ENCODE assay signal across 1 cellular context in genomic region chr15:40108855-40109735, GRCh38.
TF ChIP-seq lines count a peak whose summit lies in the region.

Gene BMF (minus strand): TSS chr15:40108879. CDS start chr15:40106086, 2,793 bp downstream.

TF ChIP-seq in HepG2, 621 proteins besides CTCF, POLR2A, EP300 and RAD21 (continued from another document):
- TF ChIP-seq, protein P1, sequence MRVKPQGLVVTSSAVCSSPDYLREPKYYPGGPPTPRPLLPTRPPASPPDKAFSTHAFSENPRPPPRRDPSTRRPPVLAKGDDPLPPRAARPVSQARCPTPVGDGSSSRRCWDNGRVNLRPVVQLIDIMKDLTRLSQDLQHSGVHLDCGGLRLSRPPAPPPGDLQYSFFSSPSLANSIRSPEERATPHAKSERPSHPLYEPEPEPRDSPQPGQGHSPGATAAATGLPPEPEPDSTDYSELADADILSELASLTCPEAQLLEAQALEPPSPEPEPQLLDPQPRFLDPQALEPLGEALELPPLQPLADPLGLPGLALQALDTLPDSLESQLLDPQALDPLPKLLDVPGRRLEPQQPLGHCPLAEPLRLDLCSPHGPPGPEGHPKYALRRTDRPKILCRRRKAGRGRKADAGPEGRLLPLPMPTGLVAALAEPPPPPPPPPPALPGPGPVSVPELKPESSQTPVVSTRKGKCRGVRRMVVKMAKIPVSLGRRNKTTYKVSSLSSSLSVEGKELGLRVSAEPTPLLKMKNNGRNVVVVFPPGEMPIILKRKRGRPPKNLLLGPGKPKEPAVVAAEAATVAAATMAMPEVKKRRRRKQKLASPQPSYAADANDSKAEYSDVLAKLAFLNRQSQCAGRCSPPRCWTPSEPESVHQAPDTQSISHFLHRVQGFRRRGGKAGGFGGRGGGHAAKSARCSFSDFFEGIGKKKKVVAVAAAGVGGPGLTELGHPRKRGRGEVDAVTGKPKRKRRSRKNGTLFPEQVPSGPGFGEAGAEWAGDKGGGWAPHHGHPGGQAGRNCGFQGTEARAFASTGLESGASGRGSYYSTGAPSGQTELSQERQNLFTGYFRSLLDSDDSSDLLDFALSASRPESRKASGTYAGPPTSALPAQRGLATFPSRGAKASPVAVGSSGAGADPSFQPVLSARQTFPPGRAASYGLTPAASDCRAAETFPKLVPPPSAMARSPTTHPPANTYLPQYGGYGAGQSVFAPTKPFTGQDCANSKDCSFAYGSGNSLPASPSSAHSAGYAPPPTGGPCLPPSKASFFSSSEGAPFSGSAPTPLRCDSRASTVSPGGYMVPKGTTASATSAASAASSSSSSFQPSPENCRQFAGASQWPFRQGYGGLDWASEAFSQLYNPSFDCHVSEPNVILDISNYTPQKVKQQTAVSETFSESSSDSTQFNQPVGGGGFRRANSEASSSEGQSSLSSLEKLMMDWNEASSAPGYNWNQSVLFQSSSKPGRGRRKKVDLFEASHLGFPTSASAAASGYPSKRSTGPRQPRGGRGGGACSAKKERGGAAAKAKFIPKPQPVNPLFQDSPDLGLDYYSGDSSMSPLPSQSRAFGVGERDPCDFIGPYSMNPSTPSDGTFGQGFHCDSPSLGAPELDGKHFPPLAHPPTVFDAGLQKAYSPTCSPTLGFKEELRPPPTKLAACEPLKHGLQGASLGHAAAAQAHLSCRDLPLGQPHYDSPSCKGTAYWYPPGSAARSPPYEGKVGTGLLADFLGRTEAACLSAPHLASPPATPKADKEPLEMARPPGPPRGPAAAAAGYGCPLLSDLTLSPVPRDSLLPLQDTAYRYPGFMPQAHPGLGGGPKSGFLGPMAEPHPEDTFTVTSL (CRISPR knock-in tag; IDR thresholded peaks at IDR 0.05; ENCODE audit: borderline replicate concordance) = no peak
- TF ChIP-seq MAFF (IDR thresholded peaks at IDR 0.05; ENCODE audit: low read depth, low read length) (peak; percentile 2; the same call in 1 of the 2 replicates), NFATC3 (CRISPR knock-in tag; IDR thresholded peaks at IDR 0.05) (no peak), ZNF678 (CRISPR knock-in tag; IDR thresholded peaks at IDR 0.05) (peak; percentile 73; the same call in 1 of the 2 replicates), NFYB (CRISPR knock-in tag; IDR thresholded peaks at IDR 0.05) (peak; percentile 85), RBM39 (IDR thresholded peaks at IDR 0.05; ENCODE audit: low read depth, low read length, poor library complexity, severe bottlenecking) (no peak), WIZ (CRISPR knock-in tag; IDR thresholded peaks at IDR 0.05) (no peak), ZNF557 (CRISPR knock-in tag; IDR thresholded peaks at IDR 0.05) (0 out of 2 replicates have a peak, but pooled peaks have one; percentile 40), FOXJ3 (CRISPR knock-in tag; IDR thresholded peaks at IDR 0.05; ENCODE audit: borderline replicate concordance) (peak; percentile 81; the same call in 1 of the 2 replicates), CCAR2 (optimal IDR thresholded peaks at IDR 0.05; ENCODE audit: low read depth, low read length) (peak; percentile 83), YEATS2 (CRISPR knock-in tag; IDR thresholded peaks at IDR 0.05; ENCODE audit: borderline replicate concordance) (peak; percentile 56; the same call in 1 of the 2 replicates), KAT8 (CRISPR knock-in tag; IDR thresholded peaks at IDR 0.05) (peak; percentile 82; the same call in 1 of the 2 replicates), ZNF784 (CRISPR knock-in tag; IDR thresholded peaks at IDR 0.05; ENCODE audit: borderline replicate concordance) (no peak), ZNF644 (CRISPR knock-in tag; IDR thresholded peaks at IDR 0.05; ENCODE audit: low read depth) (0 out of 2 replicates have a peak, but pooled peaks have one; percentile 8), ATF1 (CRISPR knock-in tag; IDR thresholded peaks at IDR 0.05) (peak; percentile 85), TEAD2 (CRISPR knock-in tag; IDR thresholded peaks at IDR 0.05) (no peak), ZNF317 (CRISPR knock-in tag; IDR thresholded peaks at IDR 0.05) (no peak), ZNF616 (CRISPR knock-in tag; IDR thresholded peaks at IDR 0.05; ENCODE audit: low read depth) (no peak), ZNF605 (CRISPR knock-in tag; IDR thresholded peaks at IDR 0.05) (peak; percentile 88), POLR2AphosphoS2 (IDR thresholded peaks at IDR 0.05; ENCODE audit: low read depth, low read length) (no peak), ZNF3 (CRISPR knock-in tag; IDR thresholded peaks at IDR 0.05) (no peak), ZNF451 (CRISPR knock-in tag; IDR thresholded peaks at IDR 0.05) (no peak), NFE2 (CRISPR knock-in tag; IDR thresholded peaks at IDR 0.05) (no peak), ZNF577 (CRISPR knock-in tag; IDR thresholded peaks at IDR 0.05; ENCODE audit: borderline replicate concordance, low read depth) (no peak), ZNF143 (CRISPR knock-in tag; IDR thresholded peaks at IDR 0.05) (no peak; the same call in 1 of the 2 replicates), TP53 (CRISPR knock-in tag; conservative IDR thresholded peaks at IDR 0.05) (peak; percentile 66; the same call in 1 of the 2 replicates), GRHL1 (CRISPR knock-in tag; conservative IDR thresholded peaks at IDR 0.05) (no peak), ZFP36L2 (CRISPR knock-in tag; IDR thresholded peaks at IDR 0.05) (no peak), ZNF10 (CRISPR knock-in tag; IDR thresholded peaks at IDR 0.05; ENCODE audit: borderline replicate concordance, low read depth) (no peak), TMF1 (CRISPR knock-in tag; IDR thresholded peaks at IDR 0.05; ENCODE audit: low read depth) (0 out of 2 replicates have a peak, but pooled peaks have one; percentile 52), ZNF552 (CRISPR knock-in tag; IDR thresholded peaks at IDR 0.05; ENCODE audit: borderline replicate concordance) (no peak), ZSCAN29 (CRISPR knock-in tag; conservative IDR thresholded peaks at IDR 0.05) (0 out of 2 replicates have a peak, but pooled peaks have one; percentile 64), TBP (CRISPR knock-in tag; IDR thresholded peaks at IDR 0.05) (no peak), ZNF841 (CRISPR knock-in tag; IDR thresholded peaks at IDR 0.05; ENCODE audit: borderline replicate concordance) (no peak), SUZ12 (IDR thresholded peaks at IDR 0.05; ENCODE audit: low read depth, low read length) (no peak), CBX2 (IDR thresholded peaks at IDR 0.05; ENCODE audit: low read depth, low read length) (no peak), CBX2 (CRISPR knock-in tag; IDR thresholded peaks at IDR 0.05; ENCODE audit: low read depth) (no peak), NFKBIZ (CRISPR knock-in tag; IDR thresholded peaks at IDR 0.05) (peak; percentile 53; the same call in 1 of the 2 replicates), ZNF740 (CRISPR knock-in tag; IDR thresholded peaks at IDR 0.05) (0 out of 2 replicates have a peak, but pooled peaks have one; percentile 41), ZNF292 (CRISPR knock-in tag; IDR thresholded peaks at IDR 0.05; ENCODE audit: borderline replicate concordance, low read depth) (no peak), POLR2AphosphoS5 (IDR thresholded peaks at IDR 0.05; ENCODE audit: low read depth, low read length) (no peak), SP140L (CRISPR knock-in tag; IDR thresholded peaks at IDR 0.05; ENCODE audit: borderline replicate concordance) (no peak), ZNF607 (CRISPR knock-in tag; IDR thresholded peaks at IDR 0.05; ENCODE audit: borderline replicate concordance) (no peak), NFIB (CRISPR knock-in tag; IDR thresholded peaks at IDR 0.05; ENCODE audit: borderline replicate concordance) (no peak), MAF1 (CRISPR knock-in tag; IDR thresholded peaks at IDR 0.05; ENCODE audit: borderline replicate concordance) (0 out of 2 replicates have a peak, but pooled peaks have one; percentile 43), KAT2B (IDR thresholded peaks at IDR 0.05; ENCODE audit: borderline replicate concordance, low read depth, low read length) (no peak), BHLHE40 (IDR thresholded peaks at IDR 0.05; ENCODE audit: low read length) (peak; percentile 46; the same call in 1 of the 2 replicates), MTF2 (CRISPR knock-in tag; IDR thresholded peaks at IDR 0.05; ENCODE audit: borderline replicate concordance) (no peak), PTBP1 (IDR thresholded peaks at IDR 0.05; ENCODE audit: low read depth, low read length, poor library complexity, severe bottlenecking) (no peak), JARID2 (CRISPR knock-in tag; IDR thresholded peaks at IDR 0.05; ENCODE audit: insufficient replicate concordance) (no peak), TSC22D2 (CRISPR knock-in tag; IDR thresholded peaks at IDR 0.05; ENCODE audit: borderline replicate concordance) (no peak), ZNF12 (CRISPR knock-in tag; IDR thresholded peaks at IDR 0.05) (no peak; the same call in 1 of the 2 replicates), GZF1 (CRISPR knock-in tag; IDR thresholded peaks at IDR 0.05) (no peak; the same call in 1 of the 2 replicates), PCBP1 (IDR thresholded peaks at IDR 0.05; ENCODE audit: borderline replicate concordance, low read depth, low read length) (no peak), ZNF652 (CRISPR knock-in tag; IDR thresholded peaks at IDR 0.05; ENCODE audit: borderline replicate concordance, low read depth) (peak; percentile 35; the same call in 1 of the 2 replicates), NFYC (CRISPR knock-in tag; IDR thresholded peaks at IDR 0.05) (peak; percentile 82)
- TF ChIP-seq, protein P2, sequence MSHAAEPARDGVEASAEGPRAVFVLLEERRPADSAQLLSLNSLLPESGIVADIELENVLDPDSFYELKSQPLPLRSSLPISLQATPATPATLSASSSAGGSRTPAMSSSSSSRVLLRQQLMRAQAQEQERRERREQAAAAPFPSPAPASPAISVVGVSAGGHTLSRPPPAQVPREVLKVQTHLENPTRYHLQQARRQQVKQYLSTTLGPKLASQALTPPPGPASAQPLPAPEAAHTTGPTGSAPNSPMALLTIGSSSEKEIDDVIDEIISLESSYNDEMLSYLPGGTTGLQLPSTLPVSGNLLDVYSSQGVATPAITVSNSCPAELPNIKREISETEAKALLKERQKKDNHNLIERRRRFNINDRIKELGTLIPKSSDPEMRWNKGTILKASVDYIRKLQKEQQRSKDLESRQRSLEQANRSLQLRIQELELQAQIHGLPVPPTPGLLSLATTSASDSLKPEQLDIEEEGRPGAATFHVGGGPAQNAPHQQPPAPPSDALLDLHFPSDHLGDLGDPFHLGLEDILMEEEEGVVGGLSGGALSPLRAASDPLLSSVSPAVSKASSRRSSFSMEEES (CRISPR knock-in tag; IDR thresholded peaks at IDR 0.05) = peak; percentile 39; the same call in 1 of the 2 replicates
- TF ChIP-seq, protein P3, sequence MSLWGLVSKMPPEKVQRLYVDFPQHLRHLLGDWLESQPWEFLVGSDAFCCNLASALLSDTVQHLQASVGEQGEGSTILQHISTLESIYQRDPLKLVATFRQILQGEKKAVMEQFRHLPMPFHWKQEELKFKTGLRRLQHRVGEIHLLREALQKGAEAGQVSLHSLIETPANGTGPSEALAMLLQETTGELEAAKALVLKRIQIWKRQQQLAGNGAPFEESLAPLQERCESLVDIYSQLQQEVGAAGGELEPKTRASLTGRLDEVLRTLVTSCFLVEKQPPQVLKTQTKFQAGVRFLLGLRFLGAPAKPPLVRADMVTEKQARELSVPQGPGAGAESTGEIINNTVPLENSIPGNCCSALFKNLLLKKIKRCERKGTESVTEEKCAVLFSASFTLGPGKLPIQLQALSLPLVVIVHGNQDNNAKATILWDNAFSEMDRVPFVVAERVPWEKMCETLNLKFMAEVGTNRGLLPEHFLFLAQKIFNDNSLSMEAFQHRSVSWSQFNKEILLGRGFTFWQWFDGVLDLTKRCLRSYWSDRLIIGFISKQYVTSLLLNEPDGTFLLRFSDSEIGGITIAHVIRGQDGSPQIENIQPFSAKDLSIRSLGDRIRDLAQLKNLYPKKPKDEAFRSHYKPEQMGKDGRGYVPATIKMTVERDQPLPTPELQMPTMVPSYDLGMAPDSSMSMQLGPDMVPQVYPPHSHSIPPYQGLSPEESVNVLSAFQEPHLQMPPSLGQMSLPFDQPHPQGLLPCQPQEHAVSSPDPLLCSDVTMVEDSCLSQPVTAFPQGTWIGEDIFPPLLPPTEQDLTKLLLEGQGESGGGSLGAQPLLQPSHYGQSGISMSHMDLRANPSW (CRISPR knock-in tag; IDR thresholded peaks at IDR 0.05; ENCODE audit: borderline replicate concordance) = no peak
- TF ChIP-seq, protein P4, sequence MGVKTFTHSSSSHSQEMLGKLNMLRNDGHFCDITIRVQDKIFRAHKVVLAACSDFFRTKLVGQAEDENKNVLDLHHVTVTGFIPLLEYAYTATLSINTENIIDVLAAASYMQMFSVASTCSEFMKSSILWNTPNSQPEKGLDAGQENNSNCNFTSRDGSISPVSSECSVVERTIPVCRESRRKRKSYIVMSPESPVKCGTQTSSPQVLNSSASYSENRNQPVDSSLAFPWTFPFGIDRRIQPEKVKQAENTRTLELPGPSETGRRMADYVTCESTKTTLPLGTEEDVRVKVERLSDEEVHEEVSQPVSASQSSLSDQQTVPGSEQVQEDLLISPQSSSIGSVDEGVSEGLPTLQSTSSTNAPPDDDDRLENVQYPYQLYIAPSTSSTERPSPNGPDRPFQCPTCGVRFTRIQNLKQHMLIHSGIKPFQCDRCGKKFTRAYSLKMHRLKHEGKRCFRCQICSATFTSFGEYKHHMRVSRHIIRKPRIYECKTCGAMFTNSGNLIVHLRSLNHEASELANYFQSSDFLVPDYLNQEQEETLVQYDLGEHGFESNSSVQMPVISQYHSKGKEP (CRISPR knock-in tag; IDR thresholded peaks at IDR 0.05) = no peak
